20 cellular contexts compared by ENCODE assay signal in the genomic region with DNA sequence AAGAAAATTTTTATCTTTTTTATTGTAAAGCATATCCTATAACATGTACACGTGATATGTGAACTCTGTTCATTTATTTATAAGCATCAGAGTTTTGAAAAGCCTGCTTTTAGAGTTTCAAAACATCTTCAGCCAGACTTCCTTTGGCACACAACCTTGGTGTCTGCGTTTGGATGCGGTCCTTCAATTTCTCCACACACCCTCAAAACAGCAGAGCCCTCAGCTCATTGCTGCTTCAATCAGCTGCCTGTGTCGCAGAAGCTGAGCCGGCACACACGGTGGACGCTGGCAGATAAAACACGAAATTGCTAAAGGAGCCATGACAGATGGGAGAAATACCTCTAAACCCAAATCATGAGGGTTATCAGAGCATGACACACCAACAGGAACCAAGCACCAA.
DNase-seq lines count a peak whose midpoint lies in the region; ATAC-seq, FAIRE-seq and TF ChIP-seq lines count a peak whose summit lies in the region.
"Had no signal": no experiment of that assay in that cellular context is flagged by ENCODE, and none has a peak within 500 bp of the region (broad histone marks: within the 10 kb centered on the region; RNA-seq: fewer than 3 reads in every experiment).

No MANE protein-coding gene starts in this region.

- no peak overlapping the region for H3K4me3 Mint-ChIP-seq in activated T-cell treated with anti-CD3 and anti-CD28 coated beads, Interleukin-2, amount 50 U/mL, for 24 hours
- H3K4me3 Mint-ChIP-seq in activated T-helper 17 cell treated with anti-CD3 and anti-CD28 coated beads, Interleukin-2, amount 50 U/mL, for 72 hours = no peak overlapping the region
- H3K4me3 Mint-ChIP-seq: B cell; CD4-positive, CD25-positive, alpha-beta regulatory T cell had no signal

- no peaks in the 10 kb centered on the region for H3K79me2 ChIP-seq in GM23248 (ENCODE audit: insufficient read depth)
- H3K79me2 ChIP-seq in parathyroid adenoma = no peaks in the 10 kb centered on the region

- H3K9me3 ChIP-seq in GM23248 (ENCODE audit: low read depth) (no peaks in the 10 kb centered on the region), gastroesophageal sphincter (no peaks in the 10 kb centered on the region), parathyroid adenoma (ENCODE audit: control insufficient read depth, low read length) (no peaks in the 10 kb centered on the region)
- H3K9me3 ChIP-seq: HAP-1, Peyer's patch had no signal

- in situ Hi-C loops in GM23248 (cut with MboI) = no loop called here

- H3K36me3 ChIP-seq in GM23248 (ENCODE audit: low read depth) (no peaks in the 10 kb centered on the region), gastroesophageal sphincter (no peaks in the 10 kb centered on the region), parathyroid adenoma (ENCODE audit: control insufficient read depth, insufficient read depth, low read length) (no peaks in the 10 kb centered on the region)
- H3K36me3 ChIP-seq: HAP-1, Peyer's patch had no signal

- H3F3A ChIP-seq in GM23248 (ENCODE audit: insufficient read depth) = no peaks in the 10 kb centered on the region

- TF ChIP-seq EP300 in gastroesophageal sphincter (IDR thresholded peaks at IDR 0.05) = no peak

- TF ChIP-seq CTCF in gastroesophageal sphincter (IDR thresholded peaks at IDR 0.05) (no peak), parathyroid adenoma (IDR thresholded peaks at IDR 0.05) (no peak)

- H4K20me1 ChIP-seq in GM23248 (ENCODE audit: insufficient read depth) = no peaks in the 10 kb centered on the region

- H3K27me3 ChIP-seq in GM23248 (replicated peaks; ENCODE audit: insufficient read depth) (no peaks in the 10 kb centered on the region), gastroesophageal sphincter (no peaks in the 10 kb centered on the region), parathyroid adenoma (ENCODE audit: control insufficient read depth, insufficient read depth, low read length) (no peaks in the 10 kb centered on the region)
- H3K27me3 ChIP-seq: Peyer's patch had no signal

- peak; percentile 90 for FAIRE-seq in TTC549 (lab: Jason Lieb, UNC)

- H3K9me2 ChIP-seq in GM23248 (ENCODE audit: insufficient read depth) = no peaks in the 10 kb centered on the region

- no peaks in the 10 kb centered on the region for H3K4me1 Mint-ChIP-seq in activated T-cell treated with anti-CD3 and anti-CD28 coated beads, Interleukin-2, amount 50 U/mL, for 24 hours (ENCODE audit: low read depth)
- H3K4me1 Mint-ChIP-seq in activated T-helper 17 cell treated with anti-CD3 and anti-CD28 coated beads, Interleukin-2, amount 50 U/mL, for 72 hours = no peaks in the 10 kb centered on the region
- H3K4me1 Mint-ChIP-seq: B cell; CD4-positive, CD25-positive, alpha-beta regulatory T cell had no signal

- H3K9me3 Mint-ChIP-seq in activated T-cell treated with anti-CD3 and anti-CD28 coated beads, Interleukin-2, amount 50 U/mL, for 24 hours = peaks cover 3% of the 10 kb centered on the region
- H3K9me3 Mint-ChIP-seq in activated T-helper 17 cell treated with anti-CD3 and anti-CD28 coated beads, Interleukin-2, amount 50 U/mL, for 72 hours = no peaks in the 10 kb centered on the region

- peak overlapping the region; percentile 44 for H2AFZ ChIP-seq in GM23248
- H2AFZ ChIP-seq in parathyroid adenoma = peak overlapping the region; percentile 10

- H3K36me3 Mint-ChIP-seq in activated T-cell treated with anti-CD3 and anti-CD28 coated beads, Interleukin-2, amount 50 U/mL, for 24 hours (ENCODE audit: low read depth) = no peaks in the 10 kb centered on the region
- no peaks in the 10 kb centered on the region for H3K36me3 Mint-ChIP-seq in activated T-helper 17 cell treated with anti-CD3 and anti-CD28 coated beads, Interleukin-2, amount 50 U/mL, for 72 hours (ENCODE audit: low read depth)
- H3K36me3 Mint-ChIP-seq: CD4-positive, CD25-positive, alpha-beta regulatory T cell had no signal

- DNase-seq in GM23248 (no peak), iPS-NIHi7 (ENCODE audit: extremely low spot score) (no peak)
- DNase-seq in activated T-cell treated with anti-CD3 and anti-CD28 coated beads, Interleukin-2, amount 50 U/mL, for 24 hours = no peak
- DNase-seq: ACHN; Calu3; CD4-positive, CD25-positive, alpha-beta regulatory T cell; DMS79 treated with DMSO at 0.1 percent for 48 hours; Kasumi-1; MM.1S; NCI-H1092 treated with DMSO at 0.1 percent for 48 hours; NCI-H2081 treated with DMSO at 0.1 percent for 48 hours; NCI-H510A treated with DMSO at 0.1 percent for 48 hours; Peyer's patch; SHP77 had no signal

- no peak overlapping the region for H3K4me3 ChIP-seq in GM23248
- H3K4me3 ChIP-seq in gastroesophageal sphincter = no peak overlapping the region
- no peak overlapping the region for H3K4me3 ChIP-seq in parathyroid adenoma (ENCODE audit: low read depth, low read length)
- H3K4me3 ChIP-seq: HAP-1, Peyer's patch had no signal

- peaks cover 7% of the 10 kb centered on the region for H3K27me3 Mint-ChIP-seq in activated T-cell treated with anti-CD3 and anti-CD28 coated beads, Interleukin-2, amount 50 U/mL, for 24 hours
- no peaks in the 10 kb centered on the region for H3K27me3 Mint-ChIP-seq in activated T-helper 17 cell treated with anti-CD3 and anti-CD28 coated beads, Interleukin-2, amount 50 U/mL, for 72 hours
- H3K27me3 Mint-ChIP-seq: B cell; CD4-positive, CD25-positive, alpha-beta regulatory T cell had no signal

- H3K4me1 ChIP-seq in GM23248 (ENCODE audit: insufficient read depth) (peaks cover 9% of the 10 kb centered on the region; the same call in 1 of the 2 replicates), gastroesophageal sphincter (peaks cover 0 to 11% (median 0%) of the 10 kb centered on the region in 3 donors), parathyroid adenoma (no peaks in the 10 kb centered on the region)
- H3K4me1 ChIP-seq: HAP-1, Peyer's patch had no signal

- WGBS in GM23248 (ENCODE audit: low coverage in 1 of 2, low lambda C conversion rate in 2 of 2, missing lambda C conversion rate in 2 of 2), 2 experiments = 38 to 39% methylated on average over 8 of the region's 8 CpGs
- 71 to 90% methylated on average over 1 to 8 of the region's 8 CpGs for WGBS in gastroesophageal sphincter (ENCODE audit: low coverage in 1 of 2), 2 donors

- TF ChIP-seq POLR2A in gastroesophageal sphincter (IDR thresholded peaks at IDR 0.05) = no peak

- H3K27ac Mint-ChIP-seq in activated T-cell treated with anti-CD3 and anti-CD28 coated beads, Interleukin-2, amount 50 U/mL, for 24 hours = no peak overlapping the region
- no peak overlapping the region for H3K27ac Mint-ChIP-seq in activated T-helper 17 cell treated with anti-CD3 and anti-CD28 coated beads, Interleukin-2, amount 50 U/mL, for 72 hours
- H3K27ac Mint-ChIP-seq: B cell had no signal

- H3K9ac ChIP-seq in GM23248 (no peak overlapping the region), parathyroid adenoma (no peak overlapping the region)

- peak; percentile 62 for ATAC-seq in gastroesophageal sphincter
- ATAC-seq in activated T-helper 17 cell treated with anti-CD3 and anti-CD28 coated beads, Interleukin-2, amount 50 U/mL, for 72 hours (replicated peaks) = no peak

- H3K27ac ChIP-seq in GM23248 = no peak overlapping the region
- no peak overlapping the region for H3K27ac ChIP-seq in gastroesophageal sphincter
- H3K27ac ChIP-seq in parathyroid adenoma = no peak overlapping the region
- H3K27ac ChIP-seq: Peyer's patch had no signal

- no peak overlapping the region for H3K4me2 ChIP-seq in GM23248 (ENCODE audit: unreplicated experiment)
- H3K4me2 ChIP-seq in parathyroid adenoma (ENCODE audit: low read length) = no peak overlapping the region
